Comparison of ENCODE assay signal across 9 cellular contexts in genomic region chr15:55741592-55742497, GRCh38. TPM values are rescaled to one million over a fixed set of nuclear protein-coding genes. Genes with fewer than 3 reads are reported as not detected.
A peak's percentile ranks its signal among the peaks of the same experiment; 100 is the strongest.
DNase-seq lines count a peak whose midpoint lies in the region; ATAC-seq and TF ChIP-seq lines count a peak whose summit lies in the region.
"Had no signal": no experiment of that assay in that cellular context is flagged by ENCODE, and none has a peak within 500 bp of the region (broad histone marks: within the 10 kb centered on the region; RNA-seq: fewer than 3 reads in every experiment).

No MANE protein-coding gene starts in this region.

- H3K27ac Mint-ChIP-seq in activated CD8-positive, alpha-beta T cell treated with anti-CD3 and anti-CD28 coated beads, Interleukin-2, amount 10 ng/mL, durations not matched to agents 7 days and 5 days, result no peak overlapping the region
- H3K27ac Mint-ChIP-seq: dendritic cell treated with granulocyte-macrophage colony-stimulating factor and Interleukin-4, amounts not matched to agents 40 ng/mL and 50 ng/mL, for 4 days had no signal

- POLR2A ChIA-PET in activated CD8-positive, alpha-beta T cell treated with anti-CD3 and anti-CD28 coated beads, Interleukin-2, amount 10 ng/mL, durations not matched to agents 7 days and 5 days (lab: Charles Lee), result no interaction called here

- H3K4me3 ChIP-seq in AG10803 (ENCODE audit: low read length) (peak overlapping the region; percentile 56), heart right ventricle (peak overlapping the region; percentile 63 to 91 (median 78)), gastrocnemius medialis (peak overlapping the region; percentile 69 to 80 (median 72))

- H3K27me3 ChIP-seq in heart right ventricle, result peaks cover 0 to 72% (median 10%) of the 10 kb centered on the region in 7 donors
- no peaks in the 10 kb centered on the region for H3K27me3 ChIP-seq in gastrocnemius medialis

- H3K36me3 ChIP-seq in heart right ventricle, result no peaks in the 10 kb centered on the region
- no peaks in the 10 kb centered on the region for H3K36me3 ChIP-seq in gastrocnemius medialis

- peaks cover 35% of the 10 kb centered on the region for H3K27me3 Mint-ChIP-seq in activated CD8-positive, alpha-beta T cell treated with anti-CD3 and anti-CD28 coated beads, Interleukin-2, amount 10 ng/mL, durations not matched to agents 7 days and 5 days (ENCODE audit: low read depth)

- H3K9me3 Mint-ChIP-seq in activated CD8-positive, alpha-beta T cell treated with anti-CD3 and anti-CD28 coated beads, Interleukin-2, amount 10 ng/mL, durations not matched to agents 7 days and 5 days (ENCODE audit: insufficient read depth), result no peaks in the 10 kb centered on the region
- H3K9me3 Mint-ChIP-seq: dendritic cell treated with granulocyte-macrophage colony-stimulating factor and Interleukin-4, amounts not matched to agents 40 ng/mL and 50 ng/mL, for 4 days had no signal

- H3K36me3 Mint-ChIP-seq in activated CD8-positive, alpha-beta T cell treated with anti-CD3 and anti-CD28 coated beads, Interleukin-2, amount 10 ng/mL, durations not matched to agents 7 days and 5 days (ENCODE audit: low read depth), result no peaks in the 10 kb centered on the region

- WGBS in heart right ventricle, 2 donors, result 5 to 7% methylated on average over 46 of the region's 46 CpGs

- DNase-seq in AG10803 (ENCODE audit: low read depth), result no peak
- peak; percentile 25 for DNase-seq in activated CD8-positive, alpha-beta T cell treated with anti-CD3 and anti-CD28 coated beads, Interleukin-2, amount 10 ng/mL, durations not matched to agents 7 days and 5 days
- peak in 1 of 2 donors; percentile 8 for DNase-seq in heart right ventricle
- DNase-seq in gastrocnemius medialis, result no peak
- DNase-seq in NOMO-1 (lab: John Stamatoyannopoulos, UW; ENCODE audit: unreplicated experiment in 2 of 2), result no peak
- no peak for DNase-seq in RPMI8226

- ATAC-seq in HG03159 (IDR thresholded peaks at IDR 0.05; ENCODE audit: unreplicated experiment) (peak; percentile 16), heart right ventricle (peak in 2 of 8 donors; percentile 36 to 61), gastrocnemius medialis (peak in 1 of 2 donors; percentile 18), HG02763 (IDR thresholded peaks at IDR 0.05; ENCODE audit: unreplicated experiment) (no peak)
- peak; percentile 64 for ATAC-seq in activated CD8-positive, alpha-beta T cell treated with anti-CD3 and anti-CD28 coated beads, Interleukin-2, amount 10 ng/mL, durations not matched to agents 7 days and 5 days

- peaks cover 0 to 35% (median 14%) of the 10 kb centered on the region in 9 donors for H3K4me1 ChIP-seq in heart right ventricle
- H3K4me1 ChIP-seq in gastrocnemius medialis, result peaks cover 0 to 14% of the 10 kb centered on the region in 2 donors

- no peak for TF ChIP-seq POLR2A in gastrocnemius medialis (IDR thresholded peaks at IDR 0.05)

- in situ Hi-C loops in gastrocnemius medialis (cut with MboI; ENCODE audit: low sequenced_read_pairs in 4 of 4), result no loop called here

- no peak overlapping the region for H3K4me3 Mint-ChIP-seq in activated CD8-positive, alpha-beta T cell treated with anti-CD3 and anti-CD28 coated beads, Interleukin-2, amount 10 ng/mL, durations not matched to agents 7 days and 5 days
- H3K4me3 Mint-ChIP-seq: dendritic cell treated with granulocyte-macrophage colony-stimulating factor and Interleukin-4, amounts not matched to agents 40 ng/mL and 50 ng/mL, for 4 days had no signal

- intact Hi-C loops in heart right ventricle (cut with DNase I) (loop anchor here in 1 of 10 donors (10.0 kb wide), 1 partner anchor 67 kb away; no protein-coding TSS in a partner anchor), gastrocnemius medialis (cut with DNase I; ENCODE audit: low total_unique reads) (no loop called here)

- CTCF ChIA-PET in activated CD8-positive, alpha-beta T cell treated with anti-CD3 and anti-CD28 coated beads, Interleukin-2, amount 10 ng/mL, durations not matched to agents 7 days and 5 days (lab: Charles Lee), result interaction anchor here (0.7 kb wide), 1 partner anchor 93 kb away, joined by 3 read pairs; no protein-coding TSS in a partner anchor

- TF ChIP-seq CTCF in AG10803 (conservative IDR thresholded peaks at IDR 0.05; ENCODE audit: low read length) (no peak), heart right ventricle (IDR thresholded peaks at IDR 0.05) (peak in 1 of 9 donors; percentile 19), gastrocnemius medialis (IDR thresholded peaks at IDR 0.05 in 4 of 5, conservative IDR thresholded peaks at IDR 0.05 in 1 of 5) (no peak)

- H3K27ac ChIP-seq in heart right ventricle (peak overlapping the region in 9 of 10 donors; percentile 58 to 87 (median 77)), gastrocnemius medialis (peak overlapping the region in 3 of 4 donors; percentile 48 to 63 (median 61))

- H3K4me1 Mint-ChIP-seq in activated CD8-positive, alpha-beta T cell treated with anti-CD3 and anti-CD28 coated beads, Interleukin-2, amount 10 ng/mL, durations not matched to agents 7 days and 5 days (ENCODE audit: low read depth), result peaks cover 3% of the 10 kb centered on the region

- H3K9me3 ChIP-seq in heart right ventricle, result no peaks in the 10 kb centered on the region
- H3K9me3 ChIP-seq in gastrocnemius medialis, result no peaks in the 10 kb centered on the region

RNA-seq across cellular contexts. Expression of gene PRTG, which starts 1.1 kb away (rescaled TPM):
- total RNA-seq in activated CD8-positive, alpha-beta T cell treated with anti-CD3 and anti-CD28 coated beads, Interleukin-2, amount 10 ng/mL, durations not matched to agents 7 days and 5 days, result not detected
- 1 to 10 TPM in 5 of 10 donors, under 1 TPM in 5; 0.46 to 1.9 (median 1.1) TPM for total RNA-seq in heart right ventricle
- polyA plus RNA-seq in heart right ventricle, result under 1 TPM; 0.29 to 0.66 TPM
- total RNA-seq in gastrocnemius medialis, result 1 to 10 TPM in 1 of 4 donors, under 1 TPM in 3; 0.05 to 2.0 (median 0.65) TPM
